24 cellular contexts compared by ENCODE assay signal in the genomic region with DNA sequence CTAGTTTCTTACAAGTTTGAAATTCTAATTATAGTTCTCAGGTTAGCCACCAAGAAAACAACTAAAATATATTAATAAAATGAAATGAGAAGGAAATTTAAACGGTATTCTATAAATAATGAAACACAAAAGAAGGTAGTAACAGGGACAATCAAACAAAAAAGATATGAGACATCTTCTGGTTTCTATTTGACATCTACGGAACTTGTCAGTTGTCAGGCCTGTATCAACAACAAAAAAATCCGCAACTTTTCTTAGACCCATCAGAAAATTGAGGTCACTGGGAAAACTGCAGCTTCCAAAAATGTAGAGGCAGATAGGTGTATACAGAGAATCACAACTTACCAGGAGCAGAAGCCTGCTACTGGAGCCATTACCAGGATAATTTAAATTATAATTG.
"Had no signal": no experiment of that assay in that cellular context is flagged by ENCODE, and none has a peak within 500 bp of the region (broad histone marks: within the 10 kb centered on the region; RNA-seq: fewer than 3 reads in every experiment).

No MANE protein-coding gene starts in this region.

- DNase-seq: effector CD8-positive, alpha-beta T cell; endodermal cell; foreskin fibroblast; gastrocnemius medialis; head of caudate nucleus; kidney; natural killer cell; occipital lobe; ovary; posterior cingulate gyrus; psoas muscle; right cardiac atrium; sigmoid colon; stimulated activated CD4-positive, alpha-beta T cell treated with anti-CD3 and anti-CD28 coated beads, Interleukin-2, amount 100 ng/mL, for 24 hours; stimulated activated CD4-positive, alpha-beta T cell treated with anti-CD3 and anti-CD28 coated beads, Interleukin-4, amount 100 ng/mL, for 24 hours; stimulated activated naive CD4-positive, alpha-beta T cell treated with Interleukin-2 at 50 U/mL for 16 hours; stomach; testis; tibial artery had no signal

- H3K27me3 ChIP-seq: gastrocnemius medialis, ovary, sigmoid colon, stomach, testis, tibial artery had no signal

- H3K9me3 ChIP-seq: gastrocnemius medialis, ovary, psoas muscle, sigmoid colon, stomach, testis, tibial artery had no signal

- H3K36me3 ChIP-seq: gastrocnemius medialis, ovary, sigmoid colon, stomach, tibial artery had no signal

- H3K4me1 ChIP-seq: gastrocnemius medialis, psoas muscle, sigmoid colon, stomach, testis, tibial artery had no signal

- H3K4me3 ChIP-seq: gastrocnemius medialis, lung, ovary, psoas muscle, sigmoid colon, stomach, testis, tibial artery had no signal

- ATAC-seq: esophagus mucosa; gastrocnemius medialis; left lobe of liver; natural killer cell; psoas muscle; right cardiac atrium; stimulated activated effector memory CD8-positive, alpha-beta T cell treated with anti-CD3 and anti-CD28 coated beads, Interleukin-12 subunit alpha, Interleukin-12 subunit beta, amount 100 ng/mL, for 72 hours had no signal

- H3K27ac ChIP-seq: epithelial cell of prostate, gastrocnemius medialis, ovary, psoas muscle, sigmoid colon, stomach, testis, tibial artery had no signal
